In the genomic region with DNA sequence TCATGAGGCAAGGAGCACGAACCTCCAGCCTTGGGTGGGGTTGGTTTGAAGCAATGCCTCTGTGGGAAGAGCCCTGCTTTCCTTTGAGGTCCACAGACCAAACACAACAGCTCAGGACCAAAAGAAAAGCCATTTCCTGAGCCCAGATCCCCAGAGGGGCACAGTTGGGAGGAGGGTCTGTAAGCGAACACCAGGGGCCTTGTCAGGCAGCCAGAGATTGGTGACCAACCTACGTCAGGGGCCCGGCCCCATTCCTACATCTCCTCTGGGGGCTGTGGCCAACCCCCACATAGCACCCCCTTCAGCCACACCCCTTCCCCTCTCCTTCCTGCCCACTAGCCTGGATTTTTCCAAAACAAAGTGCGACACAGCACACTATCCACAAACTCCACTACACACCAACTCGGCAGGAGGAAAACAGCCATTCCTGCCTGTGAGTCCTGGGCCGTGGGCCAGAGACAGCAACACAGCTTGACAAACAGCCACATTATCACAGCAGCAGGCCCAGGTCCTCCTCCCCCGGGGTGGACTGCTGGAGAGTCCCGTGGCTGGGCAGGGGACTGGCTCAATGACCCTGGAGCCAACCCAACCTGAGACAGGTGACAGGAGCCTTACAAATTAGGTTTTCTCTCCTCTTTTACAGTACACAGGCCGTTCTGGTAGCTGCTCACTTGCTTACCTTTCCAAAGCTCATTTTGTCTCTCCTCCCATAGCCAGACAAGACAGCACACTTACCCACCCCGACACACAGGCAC, we compare ENCODE assay signal across 9 cellular contexts.
DNase-seq lines count a peak whose midpoint lies in the region; ATAC-seq and TF ChIP-seq lines count a peak whose summit lies in the region.
"Had no signal": no experiment of that assay in that cellular context is flagged by ENCODE, and none has a peak within 500 bp of the region (broad histone marks: within the 10 kb centered on the region; RNA-seq: fewer than 3 reads in every experiment).

No MANE protein-coding gene starts in this region.

- intact Hi-C loops in upper lobe of right lung (cut with DNase I), result no loop called here

- no peaks in the 10 kb centered on the region for H3K9me3 ChIP-seq in upper lobe of right lung

- no peaks in the 10 kb centered on the region for H3K27me3 ChIP-seq in upper lobe of right lung

- H3K9me3 Mint-ChIP-seq in activated T-helper 17 cell treated with anti-CD3 and anti-CD28 coated beads, Interleukin-2, amount 50 U/mL, for 72 hours, result no peaks in the 10 kb centered on the region
- H3K9me3 Mint-ChIP-seq in nephron progenitor cell, result no peaks in the 10 kb centered on the region
- H3K9me3 Mint-ChIP-seq: activated T-cell treated with anti-CD3 and anti-CD28 coated beads, Interleukin-2, amount 50 U/mL, for 4 hours had no signal

- peak overlapping the region; percentile 54 for H3K4me3 Mint-ChIP-seq in activated T-helper 17 cell treated with anti-CD3 and anti-CD28 coated beads, Interleukin-2, amount 50 U/mL, for 72 hours
- H3K4me3 Mint-ChIP-seq in nephron progenitor cell, result peak overlapping the region; percentile 65
- H3K4me3 Mint-ChIP-seq: activated T-cell treated with anti-CD3 and anti-CD28 coated beads, Interleukin-2, amount 50 U/mL, for 4 hours had no signal

- peaks cover 27% of the 10 kb centered on the region for H3K36me3 ChIP-seq in upper lobe of right lung

- DNase-seq in foreskin melanocyte (peak; percentile 62), nephron progenitor cell (peak; percentile 61), upper lobe of right lung (peak; percentile 79), germinal center (ENCODE audit: low spot score) (no peak), NCI-H1417 treated with DMSO at 0.1 percent for 48 hours (lab: John Stamatoyannopoulos, UW) (no peak)
- no peak for DNase-seq in activated CD4-positive, alpha-beta T cell treated with anti-CD3 and anti-CD28 coated beads for 4 hours
- DNase-seq: activated T-cell treated with anti-CD3 and anti-CD28 coated beads, Interleukin-2, amount 50 U/mL, for 4 hours had no signal

- no peak for ATAC-seq in activated T-helper 17 cell treated with anti-CD3 and anti-CD28 coated beads, Interleukin-2, amount 50 U/mL, for 72 hours (replicated peaks)
- ATAC-seq in upper lobe of right lung, result peak; percentile 3
- ATAC-seq in HG03354 (IDR thresholded peaks at IDR 0.05; ENCODE audit: poor library complexity, severe bottlenecking, unreplicated experiment), result no peak
- ATAC-seq: activated T-cell treated with anti-CD3 and anti-CD28 coated beads, Interleukin-2, amount 50 U/mL, for 4 hours had no signal

- H3K27ac Mint-ChIP-seq in activated T-helper 17 cell treated with anti-CD3 and anti-CD28 coated beads, Interleukin-2, amount 50 U/mL, for 72 hours, result no peak overlapping the region
- H3K27ac Mint-ChIP-seq in nephron progenitor cell, result peak overlapping the region; percentile 82

- peaks cover 96% of the 10 kb centered on the region for H3K4me1 ChIP-seq in upper lobe of right lung

- H3K4me3 ChIP-seq in upper lobe of right lung, result peak overlapping the region; percentile 23

- no peaks in the 10 kb centered on the region for H3K36me3 Mint-ChIP-seq in activated T-helper 17 cell treated with anti-CD3 and anti-CD28 coated beads, Interleukin-2, amount 50 U/mL, for 72 hours (ENCODE audit: low read depth)
- H3K36me3 Mint-ChIP-seq in nephron progenitor cell (ENCODE audit: low read depth), result no peaks in the 10 kb centered on the region

- TF ChIP-seq CTCF in nephron progenitor cell (IDR thresholded peaks at IDR 0.05) (no peak), upper lobe of right lung (IDR thresholded peaks at IDR 0.05) (no peak)

- H3K4me1 Mint-ChIP-seq in activated T-helper 17 cell treated with anti-CD3 and anti-CD28 coated beads, Interleukin-2, amount 50 U/mL, for 72 hours, result no peaks in the 10 kb centered on the region
- H3K4me1 Mint-ChIP-seq in nephron progenitor cell, result peaks cover 55% of the 10 kb centered on the region

- peaks cover 21% of the 10 kb centered on the region for H3K27me3 Mint-ChIP-seq in activated T-helper 17 cell treated with anti-CD3 and anti-CD28 coated beads, Interleukin-2, amount 50 U/mL, for 72 hours
- peaks cover 4% of the 10 kb centered on the region for H3K27me3 Mint-ChIP-seq in nephron progenitor cell (ENCODE audit: low read depth, poor library complexity)

- H3K27ac ChIP-seq in upper lobe of right lung, result peak overlapping the region; percentile 90

Comparison
In these comparisons a context has a peak if more than half of its experiments do, and no peak if none do; other contexts are left out.
1. DNase-seq: peak in foreskin melanocyte (single experiment), nephron progenitor cell (single experiment) and upper lobe of right lung (single experiment); none in germinal center (single experiment), NCI-H1417 treated with DMSO at 0.1 percent for 48 hours (single experiment) and activated CD4-positive, alpha-beta T cell treated with anti-CD3 and anti-CD28 coated beads for 4 hours (0 of 2).